ENCODE assay signal across 1 cellular context in the genomic region with DNA sequence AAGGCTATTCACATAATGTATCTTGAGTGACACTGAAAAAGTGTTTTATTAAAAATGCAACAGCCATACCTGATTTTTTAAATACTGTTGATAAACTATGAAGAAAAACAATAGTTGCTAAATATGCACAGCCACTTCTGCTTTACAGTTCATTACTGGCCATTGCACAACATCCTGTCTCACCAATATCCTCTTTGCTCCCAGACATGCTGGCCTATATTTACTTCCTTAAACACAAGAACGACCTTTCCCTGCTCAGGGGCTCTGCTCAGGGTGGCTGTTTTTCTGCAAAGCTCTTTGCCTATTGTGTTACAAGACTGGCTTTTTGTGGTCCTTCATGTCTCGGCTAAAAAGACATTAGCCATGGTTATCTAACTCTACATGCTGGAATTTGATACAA.
TF ChIP-seq lines count a peak whose summit lies in the region.

No MANE protein-coding gene starts in this region.

TF ChIP-seq in HepG2, 621 proteins besides CTCF, POLR2A, EP300 and RAD21:
- TF ChIP-seq ETV5 (CRISPR knock-in tag; IDR thresholded peaks at IDR 0.05; ENCODE audit: borderline replicate concordance) (peak; percentile 68; the same call in 1 of the 2 replicates), CEBPG (CRISPR knock-in tag; IDR thresholded peaks at IDR 0.05) (peak; percentile 76), CEBPB (IDR thresholded peaks at IDR 0.05; ENCODE audit: borderline replicate concordance, low read depth, low read length) (peak; percentile 35; the same call in 1 of the 2 replicates), RARA (CRISPR knock-in tag; IDR thresholded peaks at IDR 0.05) (peak; percentile 54; the same call in 1 of the 2 replicates), ELF3 (CRISPR knock-in tag; IDR thresholded peaks at IDR 0.05) (peak; percentile 75; the same call in 1 of the 2 replicates), GABPB1 (CRISPR knock-in tag; IDR thresholded peaks at IDR 0.05) (0 out of 2 replicates have a peak, but pooled peaks have one; percentile 15), SOX5 (CRISPR knock-in tag; IDR thresholded peaks at IDR 0.05; ENCODE audit: borderline replicate concordance) (0 out of 2 replicates have a peak, but pooled peaks have one; percentile 15)
TF ChIP-seq in HepG2: peak in this region for 7; not testable (repeated sequence) for 614.
